In genomic region chrX:132426695-132427281, GRCh38 we compare ENCODE assay signal across 2 cellular contexts.
TF ChIP-seq lines count a peak whose summit lies in the region.

No MANE protein-coding gene starts in this region.

TF ChIP-seq in IMR-90, 13 proteins besides CTCF, POLR2A, EP300 and RAD21:
- no peak for TF ChIP-seq MXI1 (IDR thresholded peaks at IDR 0.05; ENCODE audit: borderline replicate concordance, low read depth, low read length)
- no peak for TF ChIP-seq CHD1 (IDR thresholded peaks at IDR 0.05; ENCODE audit: low read depth, low read length)
- TF ChIP-seq NFE2L2 (IDR thresholded peaks at IDR 0.05; ENCODE audit: low read depth, low read length) = no peak
- TF ChIP-seq BHLHE40 (IDR thresholded peaks at IDR 0.05; ENCODE audit: low read depth, low read length) = no peak
- no peak for TF ChIP-seq FOS (IDR thresholded peaks at IDR 0.05; ENCODE audit: low read depth, low read length)
- no peak for TF ChIP-seq ELK1 (IDR thresholded peaks at IDR 0.05; ENCODE audit: borderline replicate concordance, low read depth, low read length)
- no peak for TF ChIP-seq RFX5 (IDR thresholded peaks at IDR 0.05; ENCODE audit: low read depth, low read length)
- TF ChIP-seq MAZ (IDR thresholded peaks at IDR 0.05; ENCODE audit: borderline replicate concordance, low read depth, low read length) = no peak
- no peak for TF ChIP-seq RCOR1 (IDR thresholded peaks at IDR 0.05; ENCODE audit: insufficient replicate concordance, low read length)
- TF ChIP-seq SMC3 (IDR thresholded peaks at IDR 0.05; ENCODE audit: low read depth, low read length) = no peak
- TF ChIP-seq USF2 (IDR thresholded peaks at IDR 0.05; ENCODE audit: low read depth, low read length) = no peak
- TF ChIP-seq CEBPB (IDR thresholded peaks at IDR 0.05; ENCODE audit: low read depth, low read length) = no peak
- no peak for TF ChIP-seq MAFK (IDR thresholded peaks at IDR 0.05; ENCODE audit: low read depth, low read length)

TF ChIP-seq in endothelial cell of umbilical vein, 7 proteins besides CTCF, POLR2A, EP300 and RAD21:
- TF ChIP-seq EZH2 (IDR thresholded peaks at IDR 0.05; ENCODE audit: borderline replicate concordance, low read depth, low read length, severe bottlenecking) (no peak), GATA2 (IDR thresholded peaks at IDR 0.05; ENCODE audit: insufficient read depth, insufficient read length, low read depth, low read length) (no peak), JUN (IDR thresholded peaks at IDR 0.05; ENCODE audit: borderline replicate concordance, insufficient read depth, insufficient read length, low read depth) (no peak), FOS (IDR thresholded peaks at IDR 0.05; ENCODE audit: borderline replicate concordance, insufficient read depth, low read length) (no peak), MYC (IDR thresholded peaks at IDR 0.05; ENCODE audit: low read depth, low read length) (no peak), MAX (IDR thresholded peaks at IDR 0.05; ENCODE audit: insufficient read depth, insufficient read length) (no peak), POLR2AphosphoS5 (IDR thresholded peaks at IDR 0.05; ENCODE audit: insufficient read depth, low read depth, low read length) (no peak)
